25 cellular contexts compared by ENCODE assay signal in genomic region chr2:152471499-152471898, GRCh38.
DNase-seq lines count a peak whose midpoint lies in the region; ATAC-seq and TF ChIP-seq lines count a peak whose summit lies in the region.
"Had no signal": no experiment of that assay in that cellular context is flagged by ENCODE, and none has a peak within 500 bp of the region (broad histone marks: within the 10 kb centered on the region; RNA-seq: fewer than 3 reads in every experiment).

No MANE protein-coding gene starts in this region.

- H3K27me3 Mint-ChIP-seq in nephron (ENCODE audit: low read depth) (no peaks in the 10 kb centered on the region), type B pancreatic cell (no peaks in the 10 kb centered on the region)

- H3K36me3 Mint-ChIP-seq in nephron (ENCODE audit: low read depth) (no peaks in the 10 kb centered on the region), type B pancreatic cell (no peaks in the 10 kb centered on the region)
- H3K36me3 Mint-ChIP-seq: activated CD8-positive, alpha-beta memory T cell treated with anti-CD3 and anti-CD28 coated beads, Interleukin-2, amount 10 ng/mL, durations not matched to agents 7 days and 5 days; CD8-positive, alpha-beta memory T cell had no signal

- H3K4me1 Mint-ChIP-seq in nephron: peaks cover 75% of the 10 kb centered on the region
- H3K4me1 Mint-ChIP-seq in type B pancreatic cell (ENCODE audit: unreplicated experiment): peaks cover 49% of the 10 kb centered on the region

- no peak overlapping the region for H3K4me3 ChIP-seq in right cardiac atrium (ENCODE audit: low read length)
- H3K4me3 ChIP-seq: ovary had no signal

- intact Hi-C loops in Right ventricle myocardium superior (cut with DNase I) (no loop called here), right cardiac atrium (cut with DNase I) (no loop called here), left ventricle myocardium superior (cut with micrococcal nuclease) (no loop called here)

- H3K4me3 Mint-ChIP-seq in nephron (no peak overlapping the region), type B pancreatic cell (no peak overlapping the region)
- H3K4me3 Mint-ChIP-seq: activated CD8-positive, alpha-beta memory T cell treated with anti-CD3 and anti-CD28 coated beads, Interleukin-2, amount 10 ng/mL, durations not matched to agents 7 days and 5 days; activated T-cell treated with anti-CD3 and anti-CD28 coated beads, Interleukin-2, amount 50 U/mL, for 72 hours; CD8-positive, alpha-beta memory T cell; nephron progenitor cell had no signal

- no peaks in the 10 kb centered on the region for H3K27me3 ChIP-seq in right cardiac atrium (ENCODE audit: control insufficient read depth, insufficient read depth)
- H3K27me3 ChIP-seq: ovary had no signal

- TF ChIP-seq CTCF in nephron (IDR thresholded peaks at IDR 0.05; ENCODE audit: unreplicated experiment in 3 of 3): no peak
- TF ChIP-seq CTCF in type B pancreatic cell (conservative IDR thresholded peaks at IDR 0.05): no peak

- H3K9me3 Mint-ChIP-seq in nephron (no peaks in the 10 kb centered on the region), type B pancreatic cell (no peaks in the 10 kb centered on the region)
- H3K9me3 Mint-ChIP-seq: activated T-cell treated with anti-CD3 and anti-CD28 coated beads, Interleukin-2, amount 50 U/mL, for 72 hours; CD8-positive, alpha-beta memory T cell; nephron progenitor cell had no signal

- no peaks in the 10 kb centered on the region for H3K9me3 ChIP-seq in right cardiac atrium (ENCODE audit: control insufficient read depth, low read length)
- H3K9me3 ChIP-seq: ovary had no signal

- H3K27ac Mint-ChIP-seq in nephron (peak overlapping the region; percentile 69 to 82 (median 72)), type B pancreatic cell (peak overlapping the region; percentile 19)
- H3K27ac Mint-ChIP-seq: activated CD8-positive, alpha-beta memory T cell treated with anti-CD3 and anti-CD28 coated beads, Interleukin-2, amount 10 ng/mL, durations not matched to agents 7 days and 5 days; activated T-cell treated with anti-CD3 and anti-CD28 coated beads, Interleukin-2, amount 50 U/mL, for 72 hours; CD8-positive, alpha-beta memory T cell; nephron progenitor cell had no signal

- H3K4me1 ChIP-seq in right cardiac atrium (ENCODE audit: control insufficient read depth, insufficient read depth, low read length): peaks cover 13% of the 10 kb centered on the region

- ATAC-seq in Right ventricle myocardium superior (ENCODE audit: poor library complexity): peak; percentile 65
- ATAC-seq in right cardiac atrium: no peak
- peak; percentile 67 for ATAC-seq in left ventricle myocardium superior
- ATAC-seq in HG02981 (IDR thresholded peaks at IDR 0.05; ENCODE audit: unreplicated experiment): no peak
- ATAC-seq: activated CD8-positive, alpha-beta memory T cell treated with anti-CD3 and anti-CD28 coated beads, Interleukin-2, amount 10 ng/mL, durations not matched to agents 7 days and 5 days; activated T-cell treated with anti-CD3 and anti-CD28 coated beads, Interleukin-2, amount 50 U/mL, for 72 hours; left colon; stimulated activated naive CD8-positive, alpha-beta T cell treated with anti-CD3 and anti-CD28 coated beads, Interleukin-15, Interleukin-2, amounts not matched to agents 100 U/mL and 50 U/mL, for 24 hours had no signal

- WGBS in right cardiac atrium: 21% methylated on average over 7 of the region's 7 CpGs

- no peak overlapping the region for H3K27ac ChIP-seq in right cardiac atrium (ENCODE audit: low read length)
- H3K27ac ChIP-seq: ovary had no signal

- DNase-seq in Right ventricle myocardium superior (no peak), right cardiac atrium (no peak), left ventricle myocardium superior (no peak), type B pancreatic cell (ENCODE audit: extremely low spot score, unreplicated experiment) (no peak), superior temporal gyrus (ENCODE audit: extremely low spot score) (no peak), iPS-NIHi7 (ENCODE audit: extremely low spot score) (no peak)
- DNase-seq: activated CD4-positive, alpha-beta T cell treated with anti-CD3 and anti-CD28 coated beads, Interleukin-2, amount 50 U/mL, for 1 hour; activated CD8-positive, alpha-beta memory T cell treated with anti-CD3 and anti-CD28 coated beads, Interleukin-2, amount 10 ng/mL, durations not matched to agents 7 days and 5 days; activated naive CD4-positive, alpha-beta T cell treated with Interleukin-2 at 50 U/mL for 16 hours; activated T-cell treated with anti-CD3 and anti-CD28 coated beads, Interleukin-2, amount 50 U/mL, for 72 hours; AML-193; CD8-positive, alpha-beta memory T cell; dermis blood vessel endothelial cell; GDM1; glutamatergic neuron; left colon; NCI-H1092 treated with DMSO at 0.1 percent for 48 hours; NCI-H2081; NCI-H345; NCI-H748 treated with DMSO at 0.1 percent for 48 hours; nephron progenitor cell; ovary; stimulated activated naive CD8-positive, alpha-beta T cell treated with anti-CD3 and anti-CD28 coated beads, Interleukin-15, Interleukin-2, amounts not matched to agents 100 U/mL and 50 U/mL, for 24 hours had no signal

Comparison
In these comparisons a context has a peak if more than half of its experiments do, and no peak if none do; other contexts are left out.
1. ATAC-seq: peak in Right ventricle myocardium superior (single experiment) and left ventricle myocardium superior (single experiment); none in right cardiac atrium (0 of 2) and HG02981 (single experiment).